ENCODE assay signal across 1 cellular context in genomic region chr14:23419646-23420045, GRCh38.
TF ChIP-seq lines count a peak whose summit lies in the region.

No MANE protein-coding gene starts in this region.

TF ChIP-seq in GM12878, 131 proteins besides CTCF, POLR2A, EP300 and RAD21:
- TF ChIP-seq E4F1 (IDR thresholded peaks at IDR 0.05; ENCODE audit: borderline replicate concordance, partially characterized antibody): peak; percentile 35
